In genomic region chr3:30012941-30013543, GRCh38 we compare ENCODE assay signal across 7 cellular contexts.
DNase-seq lines count a peak whose midpoint lies in the region; ATAC-seq and TF ChIP-seq lines count a peak whose summit lies in the region.

No MANE protein-coding gene starts in this region.

- ATAC-seq in RWPE2 (ENCODE audit: low read depth) = peak; percentile 74
- no peak for ATAC-seq in HG03280 (IDR thresholded peaks at IDR 0.05; ENCODE audit: unreplicated experiment)

- H3K9me3 ChIP-seq in RWPE2 (ENCODE audit: severe bottlenecking) (no peaks in the 10 kb centered on the region), left ventricle myocardium inferior (replicated peaks) (peaks cover 11% of the 10 kb centered on the region)

- H3K27me3 ChIP-seq in RWPE2 (ENCODE audit: insufficient read depth, poor library complexity, severe bottlenecking) (no peaks in the 10 kb centered on the region), left ventricle myocardium inferior (ENCODE audit: low read depth) (no peaks in the 10 kb centered on the region)

- no peaks in the 10 kb centered on the region for H3K36me3 ChIP-seq in RWPE2 (ENCODE audit: low read depth)
- no peaks in the 10 kb centered on the region for H3K36me3 ChIP-seq in left ventricle myocardium inferior

- intact Hi-C loops in left ventricle myocardium inferior (cut with micrococcal nuclease) = no loop called here

- TF ChIP-seq CTCF in GM12864 (IDR thresholded peaks at IDR 0.05; ENCODE audit: low read depth, low read length, missing control alignments) = peak; percentile 61
- TF ChIP-seq CTCF in RWPE2 (IDR thresholded peaks at IDR 0.05; ENCODE audit: poor library complexity, severe bottlenecking) = peak; percentile 89
- peak; percentile 78 for TF ChIP-seq CTCF in left ventricle myocardium inferior (IDR thresholded peaks at IDR 0.05; ENCODE audit: borderline replicate concordance)

- H3K4me3 ChIP-seq in GM12864 (ENCODE audit: low read depth, low read length) = no peak overlapping the region
- no peak overlapping the region for H3K4me3 ChIP-seq in RWPE2 (ENCODE audit: severe bottlenecking)
- H3K4me3 ChIP-seq in left ventricle myocardium inferior = no peak overlapping the region

- DNase-seq in GM12864 (ENCODE audit: low read depth) = peak; percentile 13
- DNase-seq in LHCN-M2 (ENCODE audit: low read depth) = peak; percentile 78
- DNase-seq in RWPE2 (ENCODE audit: low spot score) = peak; percentile 56
- DNase-seq in amniotic epithelial cell (ENCODE audit: low read depth) = peak; percentile 71
- DNase-seq in left ventricle myocardium inferior = peak; percentile 28
- DNase-seq in retina = peak; percentile 33

- H3K4me1 ChIP-seq in RWPE2 (ENCODE audit: insufficient read depth, poor library complexity, severe bottlenecking) (no peaks in the 10 kb centered on the region), left ventricle myocardium inferior (no peaks in the 10 kb centered on the region)

- H3K27ac ChIP-seq in RWPE2 (ENCODE audit: poor library complexity, severe bottlenecking) (no peak overlapping the region), left ventricle myocardium inferior (replicated peaks) (no peak overlapping the region)

Comparison
In these comparisons a context has a peak if more than half of its experiments do, and no peak if none do; other contexts are left out.
1. DNase-seq: peak in every context shown above with its lines; median percentile 78 in LHCN-M2; 71 in amniotic epithelial cell; 56 in RWPE2; 33 in retina; 28 in left ventricle myocardium inferior; 13 in GM12864.